In the genomic region with DNA sequence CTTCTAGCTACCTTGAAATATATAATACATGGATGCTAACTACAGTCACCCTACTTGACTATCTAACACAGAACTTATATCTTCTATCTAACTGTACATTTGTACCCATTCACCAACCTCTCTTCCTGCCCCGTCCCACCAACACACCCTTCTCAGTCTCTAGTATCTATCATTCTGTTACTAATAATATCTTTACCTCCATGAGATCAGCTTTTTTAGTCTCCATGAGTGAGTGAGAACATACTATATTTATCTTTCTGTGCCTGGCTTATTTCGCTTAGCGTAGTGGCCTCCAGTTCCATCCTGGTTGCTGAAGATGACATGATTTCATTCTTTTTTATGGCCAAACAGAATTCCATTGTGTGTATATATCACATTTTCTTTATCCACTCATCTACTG, we compare ENCODE assay signal across 29 cellular contexts. TPM values are rescaled to one million over a fixed set of nuclear protein-coding genes. Genes with fewer than 3 reads are reported as not detected.
"Had no signal": no experiment of that assay in that cellular context is flagged by ENCODE, and none has a peak within 500 bp of the region (broad histone marks: within the 10 kb centered on the region; RNA-seq: fewer than 3 reads in every experiment).

No MANE protein-coding gene starts in this region.

- DNase-seq: activated effector memory CD4-positive, alpha-beta T cell treated with anti-CD3 and anti-CD28 coated beads, Interleukin-2, amount 50 U/mL, for 16 hours; activated effector memory CD4-positive, alpha-beta T cell treated with Interleukin-2 at 50 U/mL for 16 hours; activated gamma-delta T cell; activated gamma-delta T cell treated with Interleukin-2 at 50 U/mL for 16 hours; activated naive CD4-positive, alpha-beta T cell; activated naive CD4-positive, alpha-beta T cell treated with anti-CD3 and anti-CD28 coated beads for 36 hours; activated naive CD4-positive, alpha-beta T cell treated with anti-CD3 and anti-CD28 coated beads, Interleukin-2, amount 10 ng/mL, durations not matched to agents 7 days and 5 days; activated naive CD4-positive, alpha-beta T cell treated with anti-CD3 and anti-CD28 coated beads, Interleukin-2, amount 50 U/mL, for 16 hours; activated naive CD4-positive, alpha-beta T cell treated with Interleukin-2 at 50 U/mL for 16 hours; activated naive CD8-positive, alpha-beta T cell treated with anti-CD3 and anti-CD28 coated beads for 36 hours; activated naive CD8-positive, alpha-beta T cell treated with anti-CD3 and anti-CD28 coated beads, Interleukin-2, amount 10 ng/mL, durations not matched to agents 7 days and 5 days; activated naive CD8-positive, alpha-beta T cell treated with anti-CD3 and anti-CD28 coated beads, Interleukin-2, amount 50 U/mL, for 24 hours; activated T-cell treated with anti-CD3 and anti-CD28 coated beads, Interleukin-2, amount 50 U/mL, for 1 hour; activated T-cell treated with anti-CD3 and anti-CD28 coated beads, Interleukin-2, amount 50 U/mL, for 24 hours; activated T-cell treated with anti-CD3 and anti-CD28 coated beads, Interleukin-2, amount 50 U/mL, for 4 hours; activated T-cell treated with anti-CD3 and anti-CD28 coated beads, Interleukin-2, amount 50 U/mL, for 48 hours; activated T-cell treated with anti-CD3 and anti-CD28 coated beads, Interleukin-2, amount 50 U/mL, for 72 hours; adrenal gland; amniotic stem cell; amygdala; anterior cingulate cortex; aorta; body of pancreas; brain microvascular endothelial cell; caudate nucleus; central memory CD4-positive, alpha-beta T cell; cerebellar nuclear complex had no signal

- ATAC-seq: activated naive CD4-positive, alpha-beta T cell treated with anti-CD3 and anti-CD28 coated beads, Interleukin-2, amount 50 U/mL, for 72 hours; activated naive CD8-positive, alpha-beta T cell treated with anti-CD3 and anti-CD28 coated beads, Interleukin-2, amount 50 U/mL, for 24 hours; activated T-cell treated with anti-CD3 and anti-CD28 coated beads, Interleukin-2, amount 50 U/mL, for 4 hours; activated T-cell treated with anti-CD3 and anti-CD28 coated beads, Interleukin-2, amount 50 U/mL, for 72 hours; activated T-helper 17 cell treated with anti-CD3 and anti-CD28 coated beads, Interleukin-2, amount 50 U/mL, for 72 hours; body of pancreas had no signal

RNA-seq across cellular contexts. Expression of gene LIFR, which starts 37.0 kb away (rescaled TPM):
- total RNA-seq: activated naive CD8-positive, alpha-beta T cell treated with anti-CD3 and anti-CD28 coated beads for 36 hours; activated naive CD8-positive, alpha-beta T cell treated with anti-CD3 and anti-CD28 coated beads, Interleukin-2, amount 10 ng/mL, durations not matched to agents 7 days and 5 days had no signal
